In genomic region chr1:230516890-230517289, GRCh38 we compare ENCODE assay signal across 24 cellular contexts.
"Had no signal": no experiment of that assay in that cellular context is flagged by ENCODE, and none has a peak within 500 bp of the region (broad histone marks: within the 10 kb centered on the region; RNA-seq: fewer than 3 reads in every experiment).

No MANE protein-coding gene starts in this region.

- H3K4me3 Mint-ChIP-seq: naive thymus-derived CD8-positive, alpha-beta T cell had no signal

- H3K27ac ChIP-seq: coronary artery, esophagus squamous epithelium, left lung, lower lobe of right lung, ovary, stomach, thyroid gland, vagina had no signal

- H3K4me1 ChIP-seq: esophagus squamous epithelium, left lung, lower lobe of right lung, stomach, thyroid gland, vagina had no signal

- H3K9me3 ChIP-seq: esophagus squamous epithelium, left lung, lower lobe of right lung, ovary, stomach, thyroid gland, vagina had no signal

- DNase-seq: dermis blood vessel endothelial cell; effector memory CD4-positive, alpha-beta T cell; esophagus squamous epithelium; foreskin melanocyte; glutamatergic neuron; left lung; lower lobe of right lung; naive thymus-derived CD8-positive, alpha-beta T cell; occipital lobe; ovary; posterior cingulate gyrus; retina; stimulated activated CD4-positive, alpha-beta T cell treated with anti-CD3 and anti-CD28 coated beads, Interleukin-12 subunit alpha, Interleukin-12 subunit beta, amount 100 ng/mL, for 4 hours; stimulated activated CD4-positive, alpha-beta T cell treated with anti-CD3 and anti-CD28 coated beads, Interleukin-1b, Interleukin-23, amount 100 ng/mL, for 48 hours; stimulated activated CD4-positive, alpha-beta T cell treated with anti-CD3 and anti-CD28 coated beads, Interleukin-4, amount 100 ng/mL, for 1 hour; stimulated activated CD8-positive, alpha-beta memory T cell treated with anti-CD3 and anti-CD28 coated beads, Interleukin-4, amount 100 ng/mL, for 48 hours; stimulated activated naive CD4-positive, alpha-beta T cell treated with Interleukin-2 at 50 U/mL for 16 hours; stomach; thyroid gland; trophoblast cell had no signal

- H3K27me3 ChIP-seq: ovary, stomach, thyroid gland, vagina had no signal

- H3K36me3 ChIP-seq: esophagus squamous epithelium, left lung, lower lobe of right lung, ovary, stomach, thyroid gland, vagina had no signal

- ATAC-seq: naive thymus-derived CD8-positive, alpha-beta T cell; sciatic nerve had no signal

- H3K4me3 ChIP-seq: coronary artery, esophagus squamous epithelium, left lung, lower lobe of right lung, ovary, smooth muscle cell, stomach, thyroid gland, vagina had no signal

- H3K4me1 Mint-ChIP-seq: naive thymus-derived CD8-positive, alpha-beta T cell had no signal

- H3K36me3 Mint-ChIP-seq: naive thymus-derived CD8-positive, alpha-beta T cell had no signal
